20 cellular contexts compared by ENCODE assay signal in genomic region chr22:26781062-26781461, GRCh38.
DNase-seq lines count a peak whose midpoint lies in the region; ATAC-seq, FAIRE-seq and TF ChIP-seq lines count a peak whose summit lies in the region.
"Had no signal": no experiment of that assay in that cellular context is flagged by ENCODE, and none has a peak within 500 bp of the region (broad histone marks: within the 10 kb centered on the region; RNA-seq: fewer than 3 reads in every experiment).

No MANE protein-coding gene starts in this region.

- H3K4me2 ChIP-seq in HepG2 (ENCODE audit: low read depth, low read length) (no peak overlapping the region), K562 (ENCODE audit: insufficient read depth, low read length) (no peak overlapping the region)

- WGBS in HepG2 (ENCODE audit: low lambda C conversion rate) = 0% methylated on average over 1 of the region's 2 CpGs
- 63% methylated on average over 1 of the region's 2 CpGs for WGBS in right lobe of liver (ENCODE audit: insufficient coverage, low coverage, low lambda C conversion rate, missing lambda C conversion rate)
- 40% methylated on average over 1 of the region's 2 CpGs for WGBS in K562 (ENCODE audit: insufficient coverage, low coverage, missing lambda C conversion rate)

- H3K9ac ChIP-seq in HepG2 (ENCODE audit: insufficient read depth, low read depth, low read length) (no peak overlapping the region), K562 (ENCODE audit: insufficient read depth in 1 of 2, low read depth in 2 of 2, low read length in 2 of 2) (no peak overlapping the region)
- H3K9ac ChIP-seq: GM23248 had no signal

- DNase-seq in HepG2 (ENCODE audit: low spot score) (no peak), right lobe of liver (no peak), K562 (ENCODE audit: extremely low read depth in 1 of 4, low spot score in 3 of 4) (no peak), urothelium cell line (ENCODE audit: low spot score) (no peak)
- DNase-seq: 8988T; C1 segment of cervical spinal cord; Calu3; CD4-positive, alpha-beta memory T cell; COR-L47; DMS53; DMS79 treated with DMSO at 0.1 percent for 48 hours; GF-D8; GM23248; H9; HFFc6 had no signal

- H3K27ac ChIP-seq in HepG2 (ENCODE audit: extremely low read length, insufficient read depth, low read length) (no peak overlapping the region), right lobe of liver (no peak overlapping the region), K562 (ENCODE audit: extremely low read depth, low read depth, low read length) (no peak overlapping the region)
- H3K27ac ChIP-seq: GM23248 had no signal

- ATAC-seq in HepG2 (no peak), right lobe of liver (no peak), K562 (no peak), GM18858 (IDR thresholded peaks at IDR 0.05; ENCODE audit: unreplicated experiment) (no peak), HG03025 (IDR thresholded peaks at IDR 0.05; ENCODE audit: low FRiP score, unreplicated experiment) (no peak)
- ATAC-seq: HCT116 had no signal

- H4K20me1 ChIP-seq in HepG2 (ENCODE audit: insufficient read depth, low read length) (no peaks in the 10 kb centered on the region), K562 (replicated peaks; ENCODE audit: control insufficient read depth, insufficient read depth, low read length) (no peaks in the 10 kb centered on the region)

- BruUV-seq in HepG2 (replicated peaks; lab: Mats Ljungman, UMichigan) (no TSS peak), K562 (replicated peaks; lab: Mats Ljungman, UMichigan) (no TSS peak)

- in situ Hi-C loops in HepG2 (cut with HindIII; ENCODE audit: extremely low pct_ligation_motif_present, low pct_unique_long_range_greater_than_20kb) (no loop called here), K562 (cut with MboI) (no loop called here)

- POLR2A ChIA-PET in HepG2 (lab: Yijun Ruan, JAX) = no interaction called here
- POLR2A ChIA-PET in K562 (lab: Yijun Ruan, JAX) = no interaction called here

- H3K9me1 ChIP-seq in K562 (ENCODE audit: control insufficient read depth, insufficient read depth, low read length) = no peaks in the 10 kb centered on the region

- TF ChIP-seq EP300 in HepG2 (IDR thresholded peaks at IDR 0.05; ENCODE audit: low read depth in 2 of 2, low read length in 2 of 2) (no peak), HepG2 (CRISPR knock-in tag; IDR thresholded peaks at IDR 0.05; ENCODE audit: borderline replicate concordance) (no peak), K562 (IDR thresholded peaks at IDR 0.05; ENCODE audit: low read length) (no peak)

- peaks cover 1 to 37% of the 10 kb centered on the region in 2 experiments; a peak in 4 of 5 replicates for H3K27me3 ChIP-seq in HepG2 (ENCODE audit: control insufficient read depth in 1 of 2, insufficient read depth in 2 of 2, low read length in 2 of 2)
- H3K27me3 ChIP-seq in right lobe of liver = no peaks in the 10 kb centered on the region
- H3K27me3 ChIP-seq in K562 (ENCODE audit: control insufficient read depth in 2 of 2, insufficient read depth in 2 of 2, low read length in 2 of 2) = no peaks in the 10 kb centered on the region

- no peak for TF ChIP-seq CTCF in HepG2 (CRISPR knock-in tag; IDR thresholded peaks at IDR 0.05)
- no peak for TF ChIP-seq CTCF in right lobe of liver (IDR thresholded peaks at IDR 0.05)
- TF ChIP-seq CTCF in K562 (IDR thresholded peaks at IDR 0.05 in 2 of 3, conservative IDR thresholded peaks at IDR 0.05 in 1 of 3; ENCODE audit: insufficient read depth in 2 of 3, low read depth in 1 of 3, low read length in 3 of 3) = no peak

- FAIRE-seq in HepG2 (lab: Jason Lieb, UNC) (no peak), K562 (lab: Jason Lieb, UNC) (no peak), urothelium cell line (lab: Jason Lieb, UNC) (peak; percentile 80)
- FAIRE-seq: GM12892, GM19239 had no signal

- intact Hi-C loops in HepG2 (cut with micrococcal nuclease; ENCODE audit: unreplicated experiment) = no loop called here
- intact Hi-C loops in right lobe of liver (cut with DNase I) = no loop called here
- intact Hi-C loops in K562 (cut with micrococcal nuclease) = no loop called here

- TF ChIP-seq RAD21 in HepG2 (CRISPR knock-in tag; IDR thresholded peaks at IDR 0.05) = no peak
- TF ChIP-seq RAD21 in K562 (CRISPR knock-in tag; conservative IDR thresholded peaks at IDR 0.05 in 1 of 2, IDR thresholded peaks at IDR 0.05 in 1 of 2) = no peak

- H3K79me2 ChIP-seq in HepG2 (ENCODE audit: insufficient read depth, low read length) (no peaks in the 10 kb centered on the region), K562 (ENCODE audit: control insufficient read depth, insufficient read depth, low read length) (no peaks in the 10 kb centered on the region)

- H3K9me3 ChIP-seq in HepG2 (ENCODE audit: low read length) (no peaks in the 10 kb centered on the region), right lobe of liver (no peaks in the 10 kb centered on the region), K562 (replicated peaks; ENCODE audit: control insufficient read depth, insufficient read depth, low read depth, low read length) (no peaks in the 10 kb centered on the region)

- CTCF ChIA-PET in HepG2 (lab: Yijun Ruan, JAX; ENCODE audit: low intra/inter-chr PET ratio, low total read pairs) (no interaction called here), K562 (lab: Yijun Ruan, JAX; ENCODE audit: low intra/inter-chr PET ratio) (no interaction called here)

- H3K4me3 ChIP-seq in HepG2 (replicated peaks in 1 of 3; ENCODE audit: insufficient read depth in 1 of 3, low read depth in 2 of 3, low read length in 3 of 3) (no peak overlapping the region), right lobe of liver (no peak overlapping the region), K562 (no peak overlapping the region)
- H3K4me3 ChIP-seq: GM23248 had no signal

- H3K4me1 ChIP-seq in HepG2 (ENCODE audit: insufficient read depth, low read length) = no peaks in the 10 kb centered on the region
- no peaks in the 10 kb centered on the region for H3K4me1 ChIP-seq in right lobe of liver
- no peaks in the 10 kb centered on the region for H3K4me1 ChIP-seq in K562 (replicated peaks in 1 of 2; ENCODE audit: control insufficient read depth in 2 of 2, insufficient read depth in 2 of 2, low read length in 2 of 2)

- TF ChIP-seq POLR2A in HepG2 (IDR thresholded peaks at IDR 0.05; ENCODE audit: insufficient read depth in 1 of 2, low read depth in 2 of 2, low read length in 2 of 2) = no peak
- no peak for TF ChIP-seq POLR2A in right lobe of liver (IDR thresholded peaks at IDR 0.05)
- no peak for TF ChIP-seq POLR2A in K562 (conservative IDR thresholded peaks at IDR 0.05)

- H2AFZ ChIP-seq in HepG2 (ENCODE audit: low read length) = no peak overlapping the region
- H2AFZ ChIP-seq in K562 (ENCODE audit: low read depth, low read length) = no peak overlapping the region
- H2AFZ ChIP-seq: GM23248 had no signal

- H3K36me3 ChIP-seq in HepG2 (replicated peaks in 1 of 2; ENCODE audit: control insufficient read depth in 1 of 2, insufficient read depth in 2 of 2, low read length in 2 of 2) = no peaks in the 10 kb centered on the region
- H3K36me3 ChIP-seq in right lobe of liver = no peaks in the 10 kb centered on the region
- H3K36me3 ChIP-seq in K562 (ENCODE audit: control insufficient read depth, insufficient read depth, low read length) = no peaks in the 10 kb centered on the region

TF ChIP-seq in HepG2, 621 proteins besides CTCF, POLR2A, EP300 and RAD21:
- no peak for TF ChIP-seq ZNF577 (CRISPR knock-in tag; IDR thresholded peaks at IDR 0.05; ENCODE audit: borderline replicate concordance, low read depth)
- TF ChIP-seq ZNF768 (CRISPR knock-in tag; IDR thresholded peaks at IDR 0.05) = peak; percentile 86
TF ChIP-seq in HepG2: peak in this region for 1.

TF ChIP-seq in K562, 482 proteins besides CTCF, POLR2A, EP300 and RAD21 (continues in another document):
- TF ChIP-seq ARID1B (IDR thresholded peaks at IDR 0.05) (no peak), RBM25 (IDR thresholded peaks at IDR 0.05; ENCODE audit: low read depth, low read length, severe bottlenecking) (peak; percentile 84), HDAC1 (IDR thresholded peaks at IDR 0.05) (no peak), BCOR (IDR thresholded peaks at IDR 0.05) (peak; percentile 87), MYC (IDR thresholded peaks at IDR 0.05; ENCODE audit: low read depth, low read length) (no peak), MYC (CRISPR knock-in tag; IDR thresholded peaks at IDR 0.05; ENCODE audit: borderline replicate concordance, low read depth) (no peak), ZNF347 (CRISPR knock-in tag; IDR thresholded peaks at IDR 0.05; ENCODE audit: low read depth) (no peak), ELF4 (CRISPR knock-in tag; IDR thresholded peaks at IDR 0.05) (no peak), NFIX (CRISPR knock-in tag; IDR thresholded peaks at IDR 0.05; ENCODE audit: low read depth) (no peak), ZNF512 (tag; IDR thresholded peaks at IDR 0.05) (no peak)

Comparison
In these comparisons a context has a peak if more than half of its experiments do, and no peak if none do; other contexts are left out.
1. Of the 241 proteins assayed by ChIP-seq in both HepG2 and K562: peak only in HepG2: none; only in K562: ADNP and ZFP36; in both: none; in neither: 239.